ENCODE assay signal across 31 cellular contexts in genomic region chr18:50719471-50719987, GRCh38.
"Had no signal": no experiment of that assay in that cellular context is flagged by ENCODE, and none has a peak within 500 bp of the region (broad histone marks: within the 10 kb centered on the region; RNA-seq: fewer than 3 reads in every experiment).

No MANE protein-coding gene starts in this region.

- H3K4me1 ChIP-seq: body of pancreas, gastroesophageal sphincter had no signal

- H3K27ac ChIP-seq: body of pancreas, esophagus muscularis mucosa, gastroesophageal sphincter had no signal

- DNase-seq: activated CD4-positive, alpha-beta memory T cell treated with anti-CD3 and anti-CD28 coated beads, Interleukin-2, amount 10 ng/mL, durations not matched to agents 7 days and 5 days; activated CD4-positive, alpha-beta T cell treated with anti-CD3 and anti-CD28 coated beads for 36 hours; activated CD4-positive, alpha-beta T cell treated with anti-CD3 and anti-CD28 coated beads, Interleukin-2, amount 10 ng/mL, durations not matched to agents 24 days and 14 days; activated CD4-positive, CD25-positive, alpha-beta regulatory T cell; activated CD4-positive, CD25-positive, alpha-beta regulatory T cell treated with anti-CD3 and anti-CD28 coated beads, Interleukin-2, amount 50 U/mL, for 72 hours; activated CD8-positive, alpha-beta memory T cell treated with anti-CD3 and anti-CD28 coated beads, Interleukin-2, amount 50 U/mL, for 48 hours; activated gamma-delta T cell; activated naive CD4-positive, alpha-beta T cell; activated naive CD4-positive, alpha-beta T cell treated with anti-CD3 and anti-CD28 coated beads, Interleukin-2, amount 10 ng/mL, durations not matched to agents 7 days and 5 days; activated naive CD8-positive, alpha-beta T cell treated with anti-CD3 and anti-CD28 coated beads, Interleukin-2, amount 10 ng/mL, durations not matched to agents 7 days and 5 days; activated T-cell treated with anti-CD3 and anti-CD28 coated beads for 4 hours; activated T-cell treated with anti-CD3 and anti-CD28 coated beads, Interleukin-2, amount 50 U/mL, for 24 hours; activated T-cell treated with anti-CD3 and anti-CD28 coated beads, Interleukin-2, amount 50 U/mL, for 72 hours; amniotic stem cell; anterior cingulate cortex; body of pancreas; caudate nucleus; cortex of kidney; dermis blood vessel endothelial cell; effector CD4-positive, alpha-beta T cell; effector memory CD8-positive, alpha-beta T cell; erythroblast; foreskin melanocyte; head of caudate nucleus; T-helper 1 cell; T-helper 17 cell; T1000 had no signal

- H3K27ac Mint-ChIP-seq: activated CD4-positive, alpha-beta memory T cell treated with anti-CD3 and anti-CD28 coated beads, Interleukin-2, amount 10 ng/mL, durations not matched to agents 7 days and 5 days; activated CD4-positive, alpha-beta T cell treated with anti-CD3 and anti-CD28 coated beads for 36 hours; activated CD4-positive, alpha-beta T cell treated with anti-CD3 and anti-CD28 coated beads, Interleukin-2, amount 10 ng/mL, durations not matched to agents 24 days and 14 days; activated naive CD4-positive, alpha-beta T cell treated with anti-CD3 and anti-CD28 coated beads, Interleukin-2, amount 10 ng/mL, durations not matched to agents 7 days and 5 days; activated naive CD8-positive, alpha-beta T cell treated with anti-CD3 and anti-CD28 coated beads, Interleukin-2, amount 10 ng/mL, durations not matched to agents 7 days and 5 days; activated T-cell treated with anti-CD3 and anti-CD28 coated beads, Interleukin-2, amount 50 U/mL, for 24 hours; activated T-cell treated with anti-CD3 and anti-CD28 coated beads, Interleukin-2, amount 50 U/mL, for 72 hours; effector memory CD8-positive, alpha-beta T cell; T-helper 17 cell; T-helper 2 cell treated with Interferon-gamma antibody and Interleukin-4, amounts not matched to agents 5 μg/mL and 100 μg/mL, for 36 hours had no signal

- H3K9me3 ChIP-seq: body of pancreas had no signal

- H3K4me3 ChIP-seq: body of pancreas, esophagus muscularis mucosa, gastroesophageal sphincter had no signal

- H3K4me3 Mint-ChIP-seq: activated CD4-positive, alpha-beta memory T cell treated with anti-CD3 and anti-CD28 coated beads, Interleukin-2, amount 10 ng/mL, durations not matched to agents 7 days and 5 days; activated CD4-positive, alpha-beta T cell treated with anti-CD3 and anti-CD28 coated beads for 36 hours; activated CD4-positive, alpha-beta T cell treated with anti-CD3 and anti-CD28 coated beads, Interleukin-2, amount 10 ng/mL, durations not matched to agents 24 days and 14 days; activated naive CD4-positive, alpha-beta T cell treated with anti-CD3 and anti-CD28 coated beads, Interleukin-2, amount 10 ng/mL, durations not matched to agents 7 days and 5 days; activated naive CD8-positive, alpha-beta T cell treated with anti-CD3 and anti-CD28 coated beads, Interleukin-2, amount 10 ng/mL, durations not matched to agents 7 days and 5 days; activated T-cell treated with anti-CD3 and anti-CD28 coated beads, Interleukin-2, amount 50 U/mL, for 24 hours; activated T-cell treated with anti-CD3 and anti-CD28 coated beads, Interleukin-2, amount 50 U/mL, for 72 hours; effector memory CD8-positive, alpha-beta T cell; T-helper 17 cell; T-helper 2 cell treated with Interferon-gamma antibody and Interleukin-4, amounts not matched to agents 5 μg/mL and 100 μg/mL, for 36 hours had no signal

- H3K36me3 ChIP-seq: esophagus muscularis mucosa had no signal

- H3K36me3 Mint-ChIP-seq: activated naive CD4-positive, alpha-beta T cell treated with anti-CD3 and anti-CD28 coated beads, Interleukin-2, amount 10 ng/mL, durations not matched to agents 7 days and 5 days; activated naive CD4-positive, alpha-beta T cell treated with anti-CD3 and anti-CD28 coated beads, Interleukin-2, amount 50 U/mL, for 72 hours; activated naive CD8-positive, alpha-beta T cell treated with anti-CD3 and anti-CD28 coated beads, Interleukin-2, amount 10 ng/mL, durations not matched to agents 7 days and 5 days had no signal

- H3K27me3 Mint-ChIP-seq: activated CD4-positive, alpha-beta T cell treated with anti-CD3 and anti-CD28 coated beads, Interleukin-2, amount 10 ng/mL, durations not matched to agents 24 days and 14 days; activated naive CD8-positive, alpha-beta T cell treated with anti-CD3 and anti-CD28 coated beads, Interleukin-2, amount 10 ng/mL, durations not matched to agents 7 days and 5 days had no signal

- H3K27me3 ChIP-seq: body of pancreas, esophagus muscularis mucosa, gastroesophageal sphincter had no signal

- H3K9me3 Mint-ChIP-seq: activated CD4-positive, alpha-beta memory T cell treated with anti-CD3 and anti-CD28 coated beads, Interleukin-2, amount 10 ng/mL, durations not matched to agents 7 days and 5 days; activated CD4-positive, alpha-beta T cell treated with anti-CD3 and anti-CD28 coated beads, Interleukin-2, amount 10 ng/mL, durations not matched to agents 24 days and 14 days; activated naive CD4-positive, alpha-beta T cell treated with anti-CD3 and anti-CD28 coated beads, Interleukin-2, amount 10 ng/mL, durations not matched to agents 7 days and 5 days; T-helper 2 cell treated with Interferon-gamma antibody and Interleukin-4, amounts not matched to agents 5 μg/mL and 100 μg/mL, for 36 hours had no signal

- H3K4me1 Mint-ChIP-seq: activated CD4-positive, alpha-beta memory T cell treated with anti-CD3 and anti-CD28 coated beads, Interleukin-2, amount 10 ng/mL, durations not matched to agents 7 days and 5 days; activated CD4-positive, alpha-beta T cell treated with anti-CD3 and anti-CD28 coated beads for 36 hours; activated CD4-positive, alpha-beta T cell treated with anti-CD3 and anti-CD28 coated beads, Interleukin-2, amount 10 ng/mL, durations not matched to agents 24 days and 14 days; activated naive CD4-positive, alpha-beta T cell treated with anti-CD3 and anti-CD28 coated beads, Interleukin-2, amount 10 ng/mL, durations not matched to agents 7 days and 5 days; activated naive CD8-positive, alpha-beta T cell treated with anti-CD3 and anti-CD28 coated beads, Interleukin-2, amount 10 ng/mL, durations not matched to agents 7 days and 5 days; T-helper 17 cell had no signal
